In the genomic region with DNA sequence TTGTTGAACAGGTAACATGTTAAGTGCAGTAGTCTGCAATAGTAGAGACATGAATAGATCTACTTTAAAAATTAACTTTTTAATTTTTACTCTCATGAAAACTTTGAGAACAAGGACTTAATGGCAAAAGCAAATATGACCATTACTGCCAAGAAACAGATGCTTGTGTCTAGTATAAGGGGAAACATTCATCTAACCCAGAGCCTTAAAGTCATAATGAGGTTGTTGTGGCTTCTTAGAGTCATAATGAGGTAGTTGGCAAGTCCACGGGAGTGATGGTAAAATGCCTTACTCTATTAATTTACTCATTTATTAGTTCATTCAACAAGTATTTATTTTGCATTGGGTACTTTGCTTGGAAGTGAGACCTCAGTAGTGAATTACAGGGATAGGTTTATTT, we compare ENCODE assay signal across 9 cellular contexts.
"Had no signal": no experiment of that assay in that cellular context is flagged by ENCODE, and none has a peak within 500 bp of the region (broad histone marks: within the 10 kb centered on the region; RNA-seq: fewer than 3 reads in every experiment).

No MANE protein-coding gene starts in this region.

- FAIRE-seq: K562 had no signal

- H3K9me3 ChIP-seq: HAP-1 had no signal

- DNase-seq: GM23248, GOT3, H7, HFFc6, IMR-90 had no signal

- H3K4me1 ChIP-seq: HAP-1 had no signal

- H3K36me3 ChIP-seq: HAP-1 had no signal

- H3K4me3 ChIP-seq: GM23248, HAP-1, K562 had no signal

- H3K27ac ChIP-seq: GM23248, HL-60 had no signal

- ATAC-seq: HCT116, K562 had no signal

- H2AFZ ChIP-seq: GM23248 had no signal

- H3K4me3 Mint-ChIP-seq: HFFc6 had no signal

- H3K27ac Mint-ChIP-seq: HFFc6 had no signal

- H3K9ac ChIP-seq: GM23248 had no signal
